ENCODE assay signal across 20 cellular contexts in the genomic region with DNA sequence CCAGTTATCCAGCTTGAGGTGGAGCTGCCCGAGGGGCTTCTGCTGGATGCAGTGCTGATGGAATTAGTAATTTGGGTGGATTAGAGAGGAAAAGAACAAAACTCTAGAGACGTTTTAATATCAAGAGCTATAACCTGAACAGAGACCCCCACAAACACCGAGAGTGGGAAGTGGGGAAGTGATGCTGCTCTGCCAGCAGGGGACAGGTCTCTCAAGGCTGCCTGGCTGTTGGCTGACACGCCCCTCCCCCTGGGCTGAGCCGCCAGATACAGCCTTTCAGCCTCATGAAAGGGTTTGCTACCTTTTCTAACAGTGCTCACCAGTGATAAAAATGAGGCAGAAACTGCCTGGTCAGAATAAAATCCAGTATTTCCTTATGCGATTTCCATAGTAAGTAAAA. TPM values are rescaled to one million over a fixed set of nuclear protein-coding genes. Genes with fewer than 3 reads are reported as not detected.
DNase-seq lines count a peak whose midpoint lies in the region; ATAC-seq, FAIRE-seq and TF ChIP-seq lines count a peak whose summit lies in the region.
"Had no signal": no experiment of that assay in that cellular context is flagged by ENCODE, and none has a peak within 500 bp of the region (broad histone marks: within the 10 kb centered on the region; RNA-seq: fewer than 3 reads in every experiment).

No MANE protein-coding gene starts in this region.

- TF ChIP-seq CTCF in DND-41 (IDR thresholded peaks at IDR 0.05; ENCODE audit: borderline replicate concordance, extremely low read depth, low read length, poor library complexity, severe bottlenecking) (peak; percentile 22), NB4 (IDR thresholded peaks at IDR 0.05; ENCODE audit: low read depth, low read length) (peak; percentile 3), brain microvascular endothelial cell (IDR thresholded peaks at IDR 0.05; ENCODE audit: low read depth, low read length, missing control alignments) (peak; percentile 37)

- H3K27me3 ChIP-seq in DND-41 (ENCODE audit: insufficient read depth, low read length, poor library complexity) = no peaks in the 10 kb centered on the region
- no peaks in the 10 kb centered on the region for H3K27me3 ChIP-seq in brain microvascular endothelial cell (replicated peaks)
- H3K27me3 ChIP-seq in mesendoderm (ENCODE audit: insufficient read depth, low read length, poor library complexity) = no peaks in the 10 kb centered on the region

- no peak overlapping the region for H2BK5ac ChIP-seq in mesendoderm (ENCODE audit: low read length)

- H3K9me3 Mint-ChIP-seq in activated T-helper 17 cell treated with anti-CD3 and anti-CD28 coated beads, Interleukin-2, amount 50 U/mL, for 72 hours = no peaks in the 10 kb centered on the region
- H3K9me3 Mint-ChIP-seq: activated B cell treated with CpG ODN at 0.5 μM for 24 hours; activated T-cell treated with anti-CD3 and anti-CD28 coated beads, Interleukin-2, amount 50 U/mL, for 72 hours; mesothelial cell of epicardium had no signal

- no peaks in the 10 kb centered on the region for H3K9me3 ChIP-seq in DND-41 (ENCODE audit: insufficient read depth, low read length, severe bottlenecking)
- H3K9me3 ChIP-seq: Caco-2 had no signal

- H3K9ac ChIP-seq in DND-41 (ENCODE audit: low read depth, low read length) (no peak overlapping the region), mesendoderm (ENCODE audit: low read length) (no peak overlapping the region)

- no CpG with 5 or more reads among the region's 6 CpGs for WGBS in mesendoderm (ENCODE audit: extremely low coverage, insufficient coverage, low lambda C conversion rate)

- no peak for FAIRE-seq in frontal cortex (lab: Jason Lieb, UNC)

- TF ChIP-seq POLR2A in NB4 (IDR thresholded peaks at IDR 0.05; ENCODE audit: extremely low read depth, insufficient read length) = no peak

- no peak overlapping the region for H3K23ac ChIP-seq in mesendoderm (ENCODE audit: low read length)

- no peaks in the 10 kb centered on the region for H3K27me3 Mint-ChIP-seq in activated T-helper 17 cell treated with anti-CD3 and anti-CD28 coated beads, Interleukin-2, amount 50 U/mL, for 72 hours
- H3K27me3 Mint-ChIP-seq: activated B cell treated with CpG ODN at 0.5 μM for 24 hours; activated naive CD8-positive, alpha-beta T cell had no signal

- no peak overlapping the region for H4K8ac ChIP-seq in mesendoderm (ENCODE audit: low read depth, low read length)

- H2AFZ ChIP-seq in DND-41 (ENCODE audit: low read depth, low read length) = no peak overlapping the region

- no peak overlapping the region for H3K56ac ChIP-seq in mesendoderm (ENCODE audit: low read length)

- H3K4me3 Mint-ChIP-seq in activated T-helper 17 cell treated with anti-CD3 and anti-CD28 coated beads, Interleukin-2, amount 50 U/mL, for 72 hours = no peak overlapping the region
- H3K4me3 Mint-ChIP-seq: activated B cell treated with CpG ODN at 0.5 μM for 24 hours; activated CD8-positive, alpha-beta T cell treated with anti-CD3 and anti-CD28 coated beads, Interleukin-2, amount 10 ng/mL, durations not matched to agents 7 days and 5 days; activated naive CD8-positive, alpha-beta T cell; activated T-cell treated with anti-CD3 and anti-CD28 coated beads, Interleukin-2, amount 50 U/mL, for 72 hours; mesothelial cell of epicardium had no signal

- H3K36me3 Mint-ChIP-seq in activated T-helper 17 cell treated with anti-CD3 and anti-CD28 coated beads, Interleukin-2, amount 50 U/mL, for 72 hours (ENCODE audit: low read depth) = peaks cover 99% of the 10 kb centered on the region

- no peak for ATAC-seq in DND-41 (ENCODE audit: insufficient read depth, low read depth)
- ATAC-seq in activated T-helper 17 cell treated with anti-CD3 and anti-CD28 coated beads, Interleukin-2, amount 50 U/mL, for 72 hours (replicated peaks) = no peak
- ATAC-seq in GM19328 (IDR thresholded peaks at IDR 0.05; ENCODE audit: unreplicated experiment) = no peak
- ATAC-seq: activated CD8-positive, alpha-beta T cell treated with anti-CD3 and anti-CD28 coated beads, Interleukin-2, amount 10 ng/mL, durations not matched to agents 7 days and 5 days; activated T-cell treated with anti-CD3 and anti-CD28 coated beads, Interleukin-2, amount 50 U/mL, for 72 hours had no signal

- H3K4me1 ChIP-seq in DND-41 (ENCODE audit: insufficient read depth, low read length) = no peaks in the 10 kb centered on the region
- H3K4me1 ChIP-seq in mesendoderm (ENCODE audit: control insufficient read depth, low read depth, low read length) = peaks cover 30% of the 10 kb centered on the region

- H3K27ac ChIP-seq in DND-41 (ENCODE audit: low read length) (no peak overlapping the region), brain microvascular endothelial cell (no peak overlapping the region), mesendoderm (ENCODE audit: low read depth, low read length) (peak overlapping the region; percentile 42)

- no peaks in the 10 kb centered on the region for H3K4me1 Mint-ChIP-seq in activated T-helper 17 cell treated with anti-CD3 and anti-CD28 coated beads, Interleukin-2, amount 50 U/mL, for 72 hours

- H3K27ac Mint-ChIP-seq in activated T-helper 17 cell treated with anti-CD3 and anti-CD28 coated beads, Interleukin-2, amount 50 U/mL, for 72 hours = no peak overlapping the region
- H3K27ac Mint-ChIP-seq: activated B cell treated with CpG ODN at 0.5 μM for 24 hours; activated CD8-positive, alpha-beta T cell treated with anti-CD3 and anti-CD28 coated beads, Interleukin-2, amount 10 ng/mL, durations not matched to agents 7 days and 5 days; activated naive CD8-positive, alpha-beta T cell; activated T-cell treated with anti-CD3 and anti-CD28 coated beads, Interleukin-2, amount 50 U/mL, for 72 hours; mesothelial cell of epicardium had no signal

- no peak overlapping the region for H4K5ac ChIP-seq in mesendoderm (ENCODE audit: low read length)

- H2BK120ac ChIP-seq in mesendoderm (ENCODE audit: low read depth, low read length) = no peak overlapping the region

- peaks cover 2% of the 10 kb centered on the region for H3K79me1 ChIP-seq in mesendoderm (ENCODE audit: low read length)

- no peak overlapping the region for H3K4me2 ChIP-seq in DND-41 (ENCODE audit: insufficient read depth, low read length)
- no peak overlapping the region for H3K4me2 ChIP-seq in mesendoderm (ENCODE audit: low read length)

- peaks cover 47% of the 10 kb centered on the region for H4K20me1 ChIP-seq in DND-41 (ENCODE audit: insufficient read depth, low read length)

- no peak overlapping the region for H2AK5ac ChIP-seq in mesendoderm (ENCODE audit: low read length)

- peaks cover 99% of the 10 kb centered on the region for H3K36me3 ChIP-seq in DND-41 (ENCODE audit: insufficient read depth, low read length)
- peaks cover 85% of the 10 kb centered on the region for H3K36me3 ChIP-seq in brain microvascular endothelial cell (replicated peaks)
- H3K36me3 ChIP-seq in mesendoderm (ENCODE audit: control insufficient read depth, insufficient read depth, low read length) = peaks cover 23% of the 10 kb centered on the region

- no peak overlapping the region for H3K18ac ChIP-seq in mesendoderm (ENCODE audit: low read length)

- DNase-seq in DND-41 = no peak
- no peak for DNase-seq in NB4 (ENCODE audit: low read depth)
- no peak for DNase-seq in brain microvascular endothelial cell
- peak; percentile 71 for DNase-seq in mesendoderm
- DNase-seq in 8988T = no peak
- DNase-seq in frontal cortex (ENCODE audit: low spot score in 2 of 2) = no peak
- DNase-seq: activated B cell treated with CpG ODN at 0.5 μM for 24 hours; activated CD8-positive, alpha-beta T cell treated with anti-CD3 and anti-CD28 coated beads, Interleukin-2, amount 10 ng/mL, durations not matched to agents 7 days and 5 days; activated T-cell treated with anti-CD3 and anti-CD28 coated beads, Interleukin-2, amount 50 U/mL, for 72 hours; GF-D8; GOT3; stimulated activated CD4-positive, alpha-beta T cell treated with anti-CD3 and anti-CD28 coated beads, Interleukin-4, amount 100 ng/mL, for 1 hour had no signal

- no peak overlapping the region for H2BK15ac ChIP-seq in mesendoderm (replicated peaks; ENCODE audit: low read depth)

- H3K79me2 ChIP-seq in DND-41 (ENCODE audit: insufficient read depth, low read length) (peaks cover 9% of the 10 kb centered on the region), mesendoderm (ENCODE audit: control insufficient read depth, insufficient read depth, low read length) (no peaks in the 10 kb centered on the region)

- H3K4me3 ChIP-seq in DND-41 (ENCODE audit: low read depth in 1 of 2, low read length in 2 of 2) (no peak overlapping the region), NB4 (ENCODE audit: low read depth, low read length) (no peak overlapping the region), brain microvascular endothelial cell (ENCODE audit: low read depth, low read length) (no peak overlapping the region), mesendoderm (ENCODE audit: low read length) (no peak overlapping the region)

- no peak overlapping the region for H3K4ac ChIP-seq in mesendoderm (ENCODE audit: low read depth, low read length)

- in situ Hi-C loops in brain microvascular endothelial cell (cut with HindIII; ENCODE audit: low pct_ligation_motif_present, low sequenced_read_pairs) = no loop called here

RNA-seq across cellular contexts. Expression of a gene that starts 9.6 kb away (rescaled TPM):
- 23.7 TPM for polyA plus RNA-seq in mesendoderm (2013, experiment 1 of 2)
- 22.2 TPM for polyA plus RNA-seq in mesendoderm (2013, experiment 2 of 2)
- total RNA-seq in activated T-helper 17 cell treated with anti-CD3 and anti-CD28 coated beads, Interleukin-2, amount 50 U/mL, for 72 hours = 10 to 100 TPM; 51.0 to 54.3 TPM
- 29.3 TPM for total RNA-seq in frontal cortex

RNA-seq across cellular contexts. Expression of a gene that starts 24.5 kb away (rescaled TPM):
- polyA plus RNA-seq in mesendoderm (2013, experiment 1 of 2) = not detected
- not detected for polyA plus RNA-seq in mesendoderm (2013, experiment 2 of 2)
- not detected for total RNA-seq in activated T-helper 17 cell treated with anti-CD3 and anti-CD28 coated beads, Interleukin-2, amount 50 U/mL, for 72 hours
- not detected for total RNA-seq in frontal cortex
- total RNA-seq: activated B cell treated with CpG ODN at 0.5 μM for 24 hours; activated CD8-positive, alpha-beta T cell treated with anti-CD3 and anti-CD28 coated beads, Interleukin-2, amount 10 ng/mL, durations not matched to agents 7 days and 5 days; activated T-cell treated with anti-CD3 and anti-CD28 coated beads, Interleukin-2, amount 50 U/mL, for 72 hours; Caco-2; fibroblast of lung; LHCN-M2; mesothelial cell of epicardium; T-helper 1 cell treated with Interleukin-12 subunit alpha and Interleukin-12 subunit beta and Interleukin-4 antibody, amounts not matched to agents 30 ng/mL and 1 ng/mL, for 36 hours had no signal
- polyA plus RNA-seq: fibroblast of lung had no signal

RNA-seq across cellular contexts. Expression of a gene that starts 32.6 kb away (rescaled TPM):
- 0.01 TPM for polyA plus RNA-seq in mesendoderm (2013, experiment 1 of 2)
- 0.04 TPM for polyA plus RNA-seq in mesendoderm (2013, experiment 2 of 2)
- total RNA-seq in activated T-helper 17 cell treated with anti-CD3 and anti-CD28 coated beads, Interleukin-2, amount 50 U/mL, for 72 hours = not detected
- total RNA-seq in frontal cortex = not detected
- total RNA-seq: activated B cell treated with CpG ODN at 0.5 μM for 24 hours; activated CD8-positive, alpha-beta T cell treated with anti-CD3 and anti-CD28 coated beads, Interleukin-2, amount 10 ng/mL, durations not matched to agents 7 days and 5 days; activated T-cell treated with anti-CD3 and anti-CD28 coated beads, Interleukin-2, amount 50 U/mL, for 72 hours; T-helper 1 cell treated with Interleukin-12 subunit alpha and Interleukin-12 subunit beta and Interleukin-4 antibody, amounts not matched to agents 30 ng/mL and 1 ng/mL, for 36 hours had no signal
